Comparison of ENCODE assay signal across 22 cellular contexts in genomic region chr16:9380221-9380620, GRCh38.
DNase-seq lines count a peak whose midpoint lies in the region; ATAC-seq and TF ChIP-seq lines count a peak whose summit lies in the region.
"Had no signal": no experiment of that assay in that cellular context is flagged by ENCODE, and none has a peak within 500 bp of the region (broad histone marks: within the 10 kb centered on the region; RNA-seq: fewer than 3 reads in every experiment).

No MANE protein-coding gene starts in this region.

- no peak for TF ChIP-seq CTCF in OCI-LY7 (conservative IDR thresholded peaks at IDR 0.05; ENCODE audit: low read length)

- no peaks in the 10 kb centered on the region for H4K20me1 ChIP-seq in OCI-LY7 (ENCODE audit: insufficient read depth, low read length)
- H4K20me1 ChIP-seq: BLaER1 treated with 17β-estradiol and CSF1 and Interleukin-3, amounts not matched to agents 10 nM and 100 nM had no signal

- H3K4me3 ChIP-seq in OCI-LY7 (ENCODE audit: low read depth, low read length, poor library complexity, severe bottlenecking): no peak overlapping the region
- H3K4me3 ChIP-seq in MG63: no peak overlapping the region
- H3K4me3 ChIP-seq: A549; BLaER1 treated with 17β-estradiol and CSF1 and Interleukin-3, amounts not matched to agents 10 nM and 100 nM; GM12878 had no signal

- no peaks in the 10 kb centered on the region for H3K79me2 ChIP-seq in OCI-LY7 (ENCODE audit: insufficient read depth, low read depth, low read length)

- CTCF ChIA-PET in OCI-LY7 (lab: Charles Lee; ENCODE audit: unreplicated experiment): no interaction called here

- no peak overlapping the region for H3K4me2 ChIP-seq in OCI-LY7 (ENCODE audit: low read length)
- H3K4me2 ChIP-seq: A549 had no signal

- DNase-seq in globus pallidus (ENCODE audit: low spot score) (peak; percentile 76), pons (ENCODE audit: low spot score) (peak; percentile 80), OCI-LY7 (ENCODE audit: low spot score) (no peak), T-helper 2 cell (no peak), MG63 (no peak)
- DNase-seq: 8988T; ACHN; AML-193; BE2C; CD4-positive, alpha-beta T cell; CD8-positive, alpha-beta memory T cell; DMS 273 treated with DMSO at 0.1 percent for 48 hours; DMS79; EL; GDM1; GOT3; HCEC 1CT had no signal

- POLR2A ChIA-PET in OCI-LY7 (lab: Charles Lee): no interaction called here

- H3K27ac ChIP-seq in angular gyrus (ENCODE audit: low read depth, low read length) (peak overlapping the region; percentile 33), OCI-LY7 (ENCODE audit: low read depth, low read length, poor library complexity, severe bottlenecking) (no peak overlapping the region)
- H3K27ac ChIP-seq: A549; BLaER1 treated with 17β-estradiol and CSF1 and Interleukin-3, amounts not matched to agents 10 nM and 100 nM had no signal

- ATAC-seq in GM18873 (IDR thresholded peaks at IDR 0.05; ENCODE audit: low FRiP score, unreplicated experiment): no peak
- ATAC-seq: A549, GM12878 had no signal

- intact Hi-C loops in OCI-LY7 (cut with micrococcal nuclease; ENCODE audit: unreplicated experiment): no loop called here

- no peaks in the 10 kb centered on the region for H3K9me3 ChIP-seq in OCI-LY7 (ENCODE audit: low read length)
- H3K9me3 ChIP-seq in MG63: no peaks in the 10 kb centered on the region
- H3K9me3 ChIP-seq: A549, BE2C had no signal

- no peaks in the 10 kb centered on the region for H3K4me1 ChIP-seq in OCI-LY7 (ENCODE audit: insufficient read depth, low read length, poor library complexity, severe bottlenecking)
- H3K4me1 ChIP-seq: A549, BE2C had no signal

- BruUV-seq in OCI-LY7 (replicated peaks; lab: Mats Ljungman, UMichigan): no TSS peak

- no peaks in the 10 kb centered on the region for H3K9me2 ChIP-seq in OCI-LY7 (ENCODE audit: insufficient read depth, low read length)

- H3K27me3 ChIP-seq in MG63: 0 out of 2 replicates have a peak, but pooled peaks cover 2% of the 10 kb centered on the region
- H3K27me3 ChIP-seq: BE2C; BLaER1 treated with 17β-estradiol and CSF1 and Interleukin-3, amounts not matched to agents 10 nM and 100 nM had no signal

- H2AFZ ChIP-seq in OCI-LY7 (ENCODE audit: low read length): no peak overlapping the region

- H3K36me3 ChIP-seq in OCI-LY7 (ENCODE audit: insufficient read depth, low read length): no peaks in the 10 kb centered on the region
- H3K36me3 ChIP-seq in MG63: no peaks in the 10 kb centered on the region
- H3K36me3 ChIP-seq: BE2C; BLaER1 treated with 17β-estradiol and CSF1 and Interleukin-3, amounts not matched to agents 10 nM and 100 nM had no signal

Comparison
In these comparisons a context has a peak if more than half of its experiments do, and no peak if none do; other contexts are left out.
1. DNase-seq: peak in globus pallidus (single experiment) and pons (single experiment); none in OCI-LY7 (single experiment), T-helper 2 cell (0 of 5) and MG63 (single experiment).